In the genomic region with DNA sequence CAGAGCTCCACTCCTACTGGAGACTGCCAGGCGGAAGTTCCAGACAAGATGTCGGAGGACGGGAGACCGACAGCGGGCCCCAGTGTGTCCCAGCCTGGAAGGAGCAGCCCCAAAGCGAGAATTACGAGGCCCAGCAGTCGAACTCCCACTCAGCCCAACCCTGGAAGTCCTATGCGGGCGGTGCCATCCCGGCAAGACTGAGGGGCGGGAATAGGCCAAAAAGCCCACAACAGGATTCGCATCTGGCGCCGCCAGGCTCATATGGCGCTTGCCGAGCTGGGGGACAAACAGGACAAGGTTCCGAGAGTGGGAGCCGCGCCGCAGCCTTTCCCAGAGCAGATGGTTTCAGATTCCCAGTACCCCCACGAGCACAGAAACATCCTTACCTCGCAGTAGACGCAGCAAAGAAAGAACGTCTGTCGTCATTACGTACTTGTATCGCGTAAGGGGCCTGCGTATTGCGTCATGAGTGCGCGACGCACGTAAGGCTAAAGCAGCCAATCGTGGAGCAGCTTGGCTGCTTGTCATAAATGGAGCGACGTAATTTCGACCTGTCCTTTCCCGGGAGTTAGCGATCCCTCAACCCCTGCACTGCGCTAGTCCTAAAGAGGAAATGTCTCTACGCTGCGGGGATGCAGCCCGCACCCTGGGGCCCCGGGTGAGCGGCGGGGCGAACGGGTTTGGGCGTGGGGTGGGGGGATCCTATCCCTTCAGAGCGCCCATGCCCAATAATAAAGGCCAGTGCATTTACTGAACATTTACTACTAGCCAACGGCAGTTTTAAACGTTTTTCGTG, we compare ENCODE assay signal across 8 cellular contexts. TPM values are rescaled to one million over a fixed set of nuclear protein-coding genes. Genes with fewer than 3 reads are reported as not detected.
DNase-seq lines count a peak whose midpoint lies in the region; ATAC-seq and TF ChIP-seq lines count a peak whose summit lies in the region.

LIAS (plus strand) TSS at position 552 of the 796 bp plus-strand sequence; CDS start at position 614, 62 bp downstream.
RPL9 (minus strand) TSS at position 418 of the 796 bp plus-strand sequence. CDS start 483 bp downstream, outside the sequence.

- intact Hi-C loops in Right ventricle myocardium inferior (cut with DNase I) = loop anchor here (2.0 to 5.0 kb wide), 4 partner anchors 69 to 599 kb away; partner anchors contain the start of genes N4BP2, PDS5A, SMIM14 and UGDH
- intact Hi-C loops in ovary (cut with DNase I) = loop anchor here in 1 of 4 donors (5.0 kb wide), 1 partner anchor 184 kb away; no protein-coding TSS in a partner anchor
- intact Hi-C loops in thyroid gland (cut with DNase I) = no loop called here

- WGBS in ovary, 3 donors = 0 to 1% (median 0%) methylated on average over 51 to 55 of the region's 55 CpGs
- WGBS in thyroid gland, 2 donors = 0 to 1% methylated on average over 27 to 38 of the region's 55 CpGs

- peak; percentile 99 for DNase-seq in GM12865 (ENCODE audit: low read depth)
- DNase-seq in NCI-H1417 treated with DMSO at 0.1 percent for 48 hours (lab: John Stamatoyannopoulos, UW) = peak; percentile 76
- peak; percentile 96 for DNase-seq in SW480 (ENCODE audit: low spot score)
- peak; percentile 90 for DNase-seq in activated naive CD8-positive, alpha-beta T cell treated with anti-CD3 and anti-CD28 coated beads, Interleukin-2, amount 50 U/mL, for 24 hours
- DNase-seq in Right ventricle myocardium inferior (ENCODE audit: missing footprints) = peak; percentile 97
- DNase-seq in ovary = peak; percentile 97 to 98 (median 97)
- peak; percentile 95 for DNase-seq in thyroid gland

- TF ChIP-seq CTCF in GM12865 (IDR thresholded peaks at IDR 0.05; ENCODE audit: insufficient read depth, low read depth, low read length, missing control alignments) (no peak), ovary (IDR thresholded peaks at IDR 0.05) (peak in 1 of 3 donors; percentile 24), thyroid gland (IDR thresholded peaks at IDR 0.05) (peak in 1 of 6 experiments; percentile 19)

- peak within 1 kb of the TSS; percentile 99 for H3K4me3 Mint-ChIP-seq in activated naive CD8-positive, alpha-beta T cell treated with anti-CD3 and anti-CD28 coated beads, Interleukin-2, amount 50 U/mL, for 24 hours

- H3K36me3 Mint-ChIP-seq in activated naive CD8-positive, alpha-beta T cell treated with anti-CD3 and anti-CD28 coated beads, Interleukin-2, amount 50 U/mL, for 24 hours (ENCODE audit: low read depth) = peaks cover 70% of the 10 kb centered on the region

- ATAC-seq in HG02763 (IDR thresholded peaks at IDR 0.05; ENCODE audit: unreplicated experiment) = peak; percentile 90
- peak; percentile 95 for ATAC-seq in activated naive CD8-positive, alpha-beta T cell treated with anti-CD3 and anti-CD28 coated beads, Interleukin-2, amount 50 U/mL, for 24 hours
- peak; percentile 97 for ATAC-seq in Right ventricle myocardium inferior

- H3K4me1 ChIP-seq in ovary (ENCODE audit: insufficient read depth) = peaks cover 3% of the 10 kb centered on the region
- H3K4me1 ChIP-seq in thyroid gland = peaks cover 11 to 23% of the 10 kb centered on the region in 2 donors

- H3K27me3 Mint-ChIP-seq in activated naive CD8-positive, alpha-beta T cell treated with anti-CD3 and anti-CD28 coated beads, Interleukin-2, amount 50 U/mL, for 24 hours = peaks cover 4% of the 10 kb centered on the region

- H3K27ac ChIP-seq in ovary (peak within 1 kb of the TSS; percentile 85 to 90), thyroid gland (peak within 1 kb of the TSS; percentile 87 to 98 (median 94))

- peaks cover 61% of the 10 kb centered on the region for H3K4me1 Mint-ChIP-seq in activated naive CD8-positive, alpha-beta T cell treated with anti-CD3 and anti-CD28 coated beads, Interleukin-2, amount 50 U/mL, for 24 hours

- H3K9me3 ChIP-seq in ovary (no peaks in the 10 kb centered on the region), thyroid gland (no peaks in the 10 kb centered on the region)

- TF ChIP-seq POLR2A in ovary (IDR thresholded peaks at IDR 0.05) (peak; percentile 98), thyroid gland (IDR thresholded peaks at IDR 0.05) (peak; percentile 70 to 95)

- H3K27me3 ChIP-seq in ovary (no peaks in the 10 kb centered on the region), thyroid gland (no peaks in the 10 kb centered on the region)

- H3K4me3 ChIP-seq in GM12865 (ENCODE audit: low read depth, low read length) (peak within 1 kb of the TSS; percentile 71), ovary (peak within 1 kb of the TSS; percentile 76), thyroid gland (replicated peaks in 1 of 3) (peak within 1 kb of the TSS; percentile 75 to 98 (median 82))

- H3K36me3 ChIP-seq in ovary (peaks cover 2% of the 10 kb centered on the region), thyroid gland (peaks cover 34 to 42% of the 10 kb centered on the region in 2 donors)

- peak; percentile 47 for TF ChIP-seq EP300 in ovary (IDR thresholded peaks at IDR 0.05)

- no peaks in the 10 kb centered on the region for H3K9me3 Mint-ChIP-seq in activated naive CD8-positive, alpha-beta T cell treated with anti-CD3 and anti-CD28 coated beads, Interleukin-2, amount 50 U/mL, for 24 hours

- H3K27ac Mint-ChIP-seq in activated naive CD8-positive, alpha-beta T cell treated with anti-CD3 and anti-CD28 coated beads, Interleukin-2, amount 50 U/mL, for 24 hours = peak within 1 kb of the TSS; percentile 99

RNA-seq across cellular contexts. Expression of gene LIAS, which starts in this region (rescaled TPM):
- 29.5 TPM for total RNA-seq in Right ventricle myocardium inferior
- total RNA-seq in ovary = 10 to 100 TPM; 12.7 to 22.2 (median 15.6) TPM
- polyA plus RNA-seq in ovary = 10 to 100 TPM; 24.1 to 32.4 TPM
- 10 to 100 TPM; 10.7 to 18.9 (median 15.5) TPM for total RNA-seq in thyroid gland

RNA-seq across cellular contexts. Expression of gene RPL9, which starts in this region (rescaled TPM):
- total RNA-seq in Right ventricle myocardium inferior = 828 TPM
- over 10,000 TPM in 1 of 7 donors, 1,000 to 10,000 TPM in 6; 2,988 to 22,039 (median 3,954) TPM for total RNA-seq in ovary
- polyA plus RNA-seq in ovary = 1,000 to 10,000 TPM; 5,002 to 5,793 TPM
- 1,000 to 10,000 TPM; 1,178 to 4,608 (median 3,940) TPM for total RNA-seq in thyroid gland

Comparison
In these comparisons a context has a peak if more than half of its experiments do, and no peak if none do; other contexts are left out.
1. Peak in every context shown above with its lines: DNase-seq, ATAC-seq, H3K4me3 ChIP-seq and H3K27ac ChIP-seq.